In genomic region chr22:26587991-26588613, GRCh38 we compare ENCODE assay signal across 1 cellular context.
TF ChIP-seq lines count a peak whose summit lies in the region.

No MANE protein-coding gene starts in this region.

TF ChIP-seq in K562, 482 proteins besides CTCF, POLR2A, EP300 and RAD21 (continued from another document and continues in another):
- no peak for TF ChIP-seq E2F1 (CRISPR knock-in tag; IDR thresholded peaks at IDR 0.05)
- TF ChIP-seq LCOR (CRISPR knock-in tag; IDR thresholded peaks at IDR 0.05), result 0 out of 2 replicates have a peak, but pooled peaks have one; percentile 37
- TF ChIP-seq ZEB2 (IDR thresholded peaks at IDR 0.05), result no peak
- TF ChIP-seq POLR2H (tag; IDR thresholded peaks at IDR 0.05; ENCODE audit: low read depth), result no peak
- peak; percentile 74; the same call in 1 of the 2 replicates for TF ChIP-seq MAFK (IDR thresholded peaks at IDR 0.05; ENCODE audit: low read length)
- no peak for TF ChIP-seq ZNF764 (CRISPR knock-in tag; IDR thresholded peaks at IDR 0.05; ENCODE audit: low read depth)
- no peak for TF ChIP-seq WHSC1 (IDR thresholded peaks at IDR 0.05; ENCODE audit: low read length)
- TF ChIP-seq CSDE1 (IDR thresholded peaks at IDR 0.05), result no peak
- TF ChIP-seq BRD9 (IDR thresholded peaks at IDR 0.05; ENCODE audit: low read depth, partially characterized antibody), result no peak
- TF ChIP-seq MBD2 (IDR thresholded peaks at IDR 0.05; ENCODE audit: borderline replicate concordance, low read depth), result no peak
- TF ChIP-seq RAD51 (IDR thresholded peaks at IDR 0.05; ENCODE audit: borderline replicate concordance, low read depth), result no peak
- no peak for TF ChIP-seq CEBPZ (IDR thresholded peaks at IDR 0.05; ENCODE audit: borderline replicate concordance, low read depth, low read length)
- TF ChIP-seq CCNT2 (IDR thresholded peaks at IDR 0.05; ENCODE audit: borderline replicate concordance, extremely low read depth, insufficient read length, low read depth, low read length), result no peak
- TF ChIP-seq ZNF347 (CRISPR knock-in tag; IDR thresholded peaks at IDR 0.05; ENCODE audit: low read depth), result no peak
- TF ChIP-seq NR2C2 (CRISPR knock-in tag; IDR thresholded peaks at IDR 0.05), result no peak
- no peak for TF ChIP-seq NR2C2 (tag; IDR thresholded peaks at IDR 0.05)
- TF ChIP-seq NR2F6 (CRISPR knock-in tag; IDR thresholded peaks at IDR 0.05), result no peak
- TF ChIP-seq GATAD2B (IDR thresholded peaks at IDR 0.05; ENCODE audit: borderline replicate concordance), result no peak
- no peak for TF ChIP-seq SETDB1 (IDR thresholded peaks at IDR 0.05; ENCODE audit: low read length)
- TF ChIP-seq TRIM28 (IDR thresholded peaks at IDR 0.05), result peak; percentile 78
- no peak for TF ChIP-seq THAP12 (CRISPR knock-in tag; IDR thresholded peaks at IDR 0.05)
- TF ChIP-seq EHMT2 (IDR thresholded peaks at IDR 0.05), result no peak
- TF ChIP-seq NCOA1 (IDR thresholded peaks at IDR 0.05; ENCODE audit: low read depth), result no peak
- peak; percentile 75 for TF ChIP-seq ZNF384 (IDR thresholded peaks at IDR 0.05; ENCODE audit: low read depth, low read length)
- TF ChIP-seq PCBP2 (IDR thresholded peaks at IDR 0.05; ENCODE audit: low read depth, low read length, poor library complexity, severe bottlenecking), result no peak
- no peak for TF ChIP-seq CREB1 (IDR thresholded peaks at IDR 0.05)
- no peak for TF ChIP-seq CREB1 (CRISPR knock-in tag; IDR thresholded peaks at IDR 0.05)
- no peak for TF ChIP-seq PBX2 (CRISPR knock-in tag; IDR thresholded peaks at IDR 0.05; ENCODE audit: low read depth)
- TF ChIP-seq PBX2 (tag; conservative IDR thresholded peaks at IDR 0.05; ENCODE audit: low read depth), result no peak
- TF ChIP-seq ATF4 (CRISPR knock-in tag; IDR thresholded peaks at IDR 0.05), result no peak
- no peak for TF ChIP-seq MEIS2 (IDR thresholded peaks at IDR 0.05; ENCODE audit: partially characterized antibody)
- TF ChIP-seq ZZZ3 (IDR thresholded peaks at IDR 0.05), result no peak
- TF ChIP-seq MITF (IDR thresholded peaks at IDR 0.05), result no peak
- TF ChIP-seq GATA2 (CRISPR knock-in tag; IDR thresholded peaks at IDR 0.05), result no peak
- TF ChIP-seq ZSCAN29 (IDR thresholded peaks at IDR 0.05), result no peak
- TF ChIP-seq TCFL5 (CRISPR knock-in tag; conservative IDR thresholded peaks at IDR 0.05), result no peak
- TF ChIP-seq ZBED1 (IDR thresholded peaks at IDR 0.05), result no peak
- TF ChIP-seq SIN3A (IDR thresholded peaks at IDR 0.05; ENCODE audit: borderline replicate concordance in 2 of 2, control insufficient read depth in 1 of 2, low read depth in 2 of 2, low read length in 2 of 2), result no peak
- TF ChIP-seq ZNF780A (CRISPR knock-in tag; IDR thresholded peaks at IDR 0.05), result no peak
- no peak for TF ChIP-seq ZNF408 (CRISPR knock-in tag; IDR thresholded peaks at IDR 0.05; ENCODE audit: low read depth)
- TF ChIP-seq MBD1 (CRISPR knock-in tag; IDR thresholded peaks at IDR 0.05), result no peak
- TF ChIP-seq ZNF77 (CRISPR knock-in tag; IDR thresholded peaks at IDR 0.05), result no peak
- TF ChIP-seq ATF7 (IDR thresholded peaks at IDR 0.05), result no peak
- no peak for TF ChIP-seq RBM15 (IDR thresholded peaks at IDR 0.05; ENCODE audit: insufficient read depth, low read length)
- TF ChIP-seq ZNF232 (CRISPR knock-in tag; IDR thresholded peaks at IDR 0.05), result no peak
- no peak for TF ChIP-seq ZBTB8A (IDR thresholded peaks at IDR 0.05; ENCODE audit: partially characterized antibody)
- TF ChIP-seq ZNF280B (CRISPR knock-in tag; IDR thresholded peaks at IDR 0.05), result no peak
- TF ChIP-seq CHCHD3 (CRISPR knock-in tag; IDR thresholded peaks at IDR 0.05), result no peak
- no peak for TF ChIP-seq PCBP1 (IDR thresholded peaks at IDR 0.05; ENCODE audit: low read depth, low read length, poor library complexity, severe bottlenecking)
- TF ChIP-seq SOX6 (IDR thresholded peaks at IDR 0.05), result peak; percentile 46
- TF ChIP-seq ZNF436 (CRISPR knock-in tag; IDR thresholded peaks at IDR 0.05), result no peak
- TF ChIP-seq RNF219 (CRISPR knock-in tag; IDR thresholded peaks at IDR 0.05), result no peak
- no peak for TF ChIP-seq TAF15 (IDR thresholded peaks at IDR 0.05; ENCODE audit: low read depth, low read length)
- TF ChIP-seq HNRNPUL1 (IDR thresholded peaks at IDR 0.05; ENCODE audit: low read length), result no peak
- TF ChIP-seq NFIX (CRISPR knock-in tag; IDR thresholded peaks at IDR 0.05; ENCODE audit: low read depth), result no peak
